In the genomic region with DNA sequence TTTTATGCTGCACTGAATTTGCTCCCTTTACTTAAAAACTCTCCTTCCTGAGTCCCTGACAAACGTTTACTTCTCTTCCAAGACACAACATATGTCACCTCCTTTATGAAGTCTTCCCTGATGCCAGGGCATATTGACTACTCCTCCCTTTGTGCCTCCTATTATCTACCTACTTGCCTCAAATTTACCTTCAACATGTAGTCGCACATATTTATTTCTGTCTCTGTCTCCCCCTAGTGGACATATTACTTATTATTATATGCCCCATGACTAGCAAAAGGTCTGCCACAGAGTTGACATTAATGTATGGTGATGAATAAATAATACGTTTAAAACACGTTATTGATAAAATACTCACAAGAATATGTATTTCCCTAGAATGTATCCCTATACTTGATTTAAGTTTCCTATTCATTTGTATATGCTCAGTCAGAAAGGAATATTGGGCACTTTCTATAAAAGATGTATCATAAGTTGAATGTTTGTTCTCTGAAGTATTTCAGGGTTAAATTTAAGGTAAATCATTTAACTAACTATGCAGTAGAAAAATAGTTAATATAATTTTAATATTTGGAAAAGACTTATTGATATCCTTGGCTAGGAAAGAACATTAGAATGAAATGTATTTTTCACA, we compare ENCODE assay signal across 8 cellular contexts.
DNase-seq lines count a peak whose midpoint lies in the region; ATAC-seq and TF ChIP-seq lines count a peak whose summit lies in the region.

No MANE protein-coding gene starts in this region.

- H3K27me3 Mint-ChIP-seq in type B pancreatic cell, result no peaks in the 10 kb centered on the region

- peaks cover 8% of the 10 kb centered on the region for H3K4me1 Mint-ChIP-seq in type B pancreatic cell (ENCODE audit: unreplicated experiment)

- TF ChIP-seq CTCF in right atrium auricular region (IDR thresholded peaks at IDR 0.05) (peak; percentile 24 to 70), type B pancreatic cell (conservative IDR thresholded peaks at IDR 0.05) (peak; percentile 89)

- no peaks in the 10 kb centered on the region for H3K4me1 ChIP-seq in right atrium auricular region

- no peak overlapping the region for H3K4me3 ChIP-seq in right atrium auricular region

- H3K4me3 Mint-ChIP-seq in type B pancreatic cell, result no peak overlapping the region

- no peaks in the 10 kb centered on the region for H3K36me3 ChIP-seq in right atrium auricular region

- no peaks in the 10 kb centered on the region for H3K9me3 ChIP-seq in right atrium auricular region

- DNase-seq in right atrium auricular region (ENCODE audit: low spot score), result no peak
- DNase-seq in Right ventricle myocardium inferior (ENCODE audit: missing footprints), result no peak
- DNase-seq in NCI-H1105 treated with DMSO at 0.1 percent for 48 hours (lab: John Stamatoyannopoulos, UW), result peak; percentile 47
- peak; percentile 12 to 64 for DNase-seq in SW 1271 (lab: John Stamatoyannopoulos, UW)
- peak; percentile 70 for DNase-seq in glomerular visceral epithelial cell (ENCODE audit: extremely low spot score)
- no peak for DNase-seq in type B pancreatic cell (ENCODE audit: extremely low spot score, unreplicated experiment)
- no peak for DNase-seq in activated CD8-positive, alpha-beta memory T cell treated with anti-CD3 and anti-CD28 coated beads, Interleukin-2, amount 50 U/mL, for 4 hours

- no peaks in the 10 kb centered on the region for H3K36me3 Mint-ChIP-seq in type B pancreatic cell

- no peak overlapping the region for H3K27ac ChIP-seq in right atrium auricular region

- H3K9me3 Mint-ChIP-seq in type B pancreatic cell, result no peaks in the 10 kb centered on the region

- no peak overlapping the region for H3K27ac Mint-ChIP-seq in type B pancreatic cell

- no peaks in the 10 kb centered on the region for H3K27me3 ChIP-seq in right atrium auricular region

- intact Hi-C loops in Right ventricle myocardium inferior (cut with DNase I), result loop anchor here (5.0 kb wide), 1 partner anchor 325 kb away; no protein-coding TSS in a partner anchor

- ATAC-seq in Right ventricle myocardium inferior, result no peak
- ATAC-seq in HG02763 (IDR thresholded peaks at IDR 0.05; ENCODE audit: unreplicated experiment), result peak; percentile 88

Comparison
In these comparisons a context has a peak if more than half of its experiments do, and no peak if none do; other contexts are left out.
1. DNase-seq: peak in NCI-H1105 treated with DMSO at 0.1 percent for 48 hours (single experiment), SW 1271 (2 of 2) and glomerular visceral epithelial cell (single experiment); none in right atrium auricular region (single experiment), Right ventricle myocardium inferior (single experiment), type B pancreatic cell (single experiment) and activated CD8-positive, alpha-beta memory T cell treated with anti-CD3 and anti-CD28 coated beads, Interleukin-2, amount 50 U/mL, for 4 hours (single experiment).